ENCODE assay signal across 7 cellular contexts in the genomic region with DNA sequence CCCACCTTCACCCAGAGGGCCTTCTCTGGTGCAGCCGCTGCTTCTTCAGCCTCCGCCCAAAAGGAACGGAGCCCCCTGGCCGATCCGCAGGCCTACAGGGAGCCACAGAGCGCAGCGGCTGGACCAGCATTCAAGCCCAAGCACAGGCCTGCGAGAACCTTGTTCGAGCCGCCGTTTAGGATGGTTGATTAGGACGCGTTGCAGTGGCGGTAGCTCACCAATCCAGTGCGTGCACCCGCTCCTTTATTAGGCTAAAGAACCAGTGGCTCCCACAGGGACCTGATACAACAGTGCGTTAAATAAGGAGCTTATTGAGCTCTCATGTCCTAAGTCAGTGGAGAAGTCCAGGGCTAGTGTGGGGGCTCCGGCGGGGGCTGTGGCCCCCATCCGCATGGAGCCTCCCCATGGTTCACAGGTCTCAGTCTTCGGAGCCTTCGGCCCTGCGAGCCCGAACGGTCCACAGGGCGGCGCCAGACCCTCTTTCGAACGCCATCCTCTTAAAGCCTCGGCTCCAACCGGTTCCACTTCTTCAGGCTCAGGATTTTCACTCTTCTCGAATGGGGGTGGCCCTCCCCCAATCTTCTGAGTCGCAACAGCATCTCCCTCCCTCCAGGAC. TPM values are rescaled to one million over a fixed set of nuclear protein-coding genes. Genes with fewer than 3 reads are reported as not detected.
A peak's percentile ranks its signal among the peaks of the same experiment; 100 is the strongest.
DNase-seq lines count a peak whose midpoint lies in the region; ATAC-seq and TF ChIP-seq lines count a peak whose summit lies in the region.
"Not testable (repeated sequence)": the region's sequence is repeated elsewhere in the genome, so short reads cannot be mapped to it uniquely, and the experiment has no call there.

No MANE protein-coding gene starts in this region.

- H3K27me3 Mint-ChIP-seq in T-helper 17 cell; naive thymus-derived CD4-positive, alpha-beta T cell: not testable (repeated sequence)

- not testable (repeated sequence) for DNase-seq in T-helper 17 cell; ascending aorta (ENCODE audit: low spot score in 2 of 2); left ventricle myocardium superior
- DNase-seq in dorsolateral prefrontal cortex, result peak in 1 of 10 donors; percentile 54
- DNase-seq in naive thymus-derived CD4-positive, alpha-beta T cell, result peak in 3 of 9 donors; percentile 7 to 21 (median 9)
- peak; percentile 25 for DNase-seq in stimulated activated CD4-positive, alpha-beta T cell treated with anti-CD3 and anti-CD28 coated beads, Interleukin-15, amount 100 ng/mL, for 24 hours

- not testable (repeated sequence) for H3K27ac Mint-ChIP-seq in T-helper 17 cell; naive thymus-derived CD4-positive, alpha-beta T cell

- not testable (repeated sequence) for H3K27ac ChIP-seq in ascending aorta; dorsolateral prefrontal cortex; naive thymus-derived CD4-positive, alpha-beta T cell (ENCODE audit: low read depth, low read length)

- H3K36me3 ChIP-seq in ascending aorta; naive thymus-derived CD4-positive, alpha-beta T cell (ENCODE audit: control insufficient read depth in 2 of 3, insufficient read depth in 3 of 3, low read length in 3 of 3): not testable (repeated sequence)

- not testable (repeated sequence) for H3K4me3 ChIP-seq in ascending aorta; naive thymus-derived CD4-positive, alpha-beta T cell (ENCODE audit: low read length)
- peak overlapping the region in 6 of 59 donors; percentile 6 to 40 (median 18) for H3K4me3 ChIP-seq in dorsolateral prefrontal cortex

- not testable (repeated sequence) for H3K9me3 Mint-ChIP-seq in naive thymus-derived CD4-positive, alpha-beta T cell

- peak overlapping the region; percentile 25 for H3K4me3 Mint-ChIP-seq in T-helper 17 cell
- H3K4me3 Mint-ChIP-seq in naive thymus-derived CD4-positive, alpha-beta T cell, result peak overlapping the region in 2 of 10 donors; percentile 23 to 29

- not testable (repeated sequence) for H3K4me1 ChIP-seq in ascending aorta; naive thymus-derived CD4-positive, alpha-beta T cell (ENCODE audit: control insufficient read depth in 2 of 2, insufficient read depth in 2 of 2, low read length in 2 of 2)

- CTCF ChIA-PET in naive thymus-derived CD4-positive, alpha-beta T cell (lab: Charles Lee), result not testable (repeated sequence)

- intact Hi-C loops in ascending aorta (cut with DNase I); dorsolateral prefrontal cortex (cut with DNase I); left ventricle myocardium superior (cut with micrococcal nuclease); naive thymus-derived CD4-positive, alpha-beta T cell (cut with micrococcal nuclease): not testable (repeated sequence)

- H3K36me3 Mint-ChIP-seq in T-helper 17 cell (ENCODE audit: low read depth); naive thymus-derived CD4-positive, alpha-beta T cell: not testable (repeated sequence)

- TF ChIP-seq CTCF in GM12873 (IDR thresholded peaks at IDR 0.05; ENCODE audit: insufficient read depth, low read depth, low read length, missing control alignments), result peak; percentile 39
- TF ChIP-seq CTCF in ascending aorta (IDR thresholded peaks at IDR 0.05), result peak in 2 of 3 experiments; percentile 16 to 22
- TF ChIP-seq CTCF in dorsolateral prefrontal cortex (IDR thresholded peaks at IDR 0.05 in 54 of 56, conservative IDR thresholded peaks at IDR 0.05 in 2 of 56; ENCODE audit: low read depth in 1 of 56, partially characterized antibody in 56 of 56), result peak in 34 of 56 donors; percentile 8 to 52 (median 33)

- ATAC-seq in T-helper 17 cell, result peak; percentile 67
- peak; percentile 66 for ATAC-seq in left ventricle myocardium superior
- ATAC-seq in naive thymus-derived CD4-positive, alpha-beta T cell, result peak; percentile 72

- not testable (repeated sequence) for H3K9me3 ChIP-seq in T-helper 17 cell (ENCODE audit: control insufficient read depth, low read length, poor library complexity, severe bottlenecking); ascending aorta; naive thymus-derived CD4-positive, alpha-beta T cell (ENCODE audit: control insufficient read depth in 2 of 3, low read length in 3 of 3)

- not testable (repeated sequence) for H3K27me3 ChIP-seq in ascending aorta; dorsolateral prefrontal cortex; naive thymus-derived CD4-positive, alpha-beta T cell (ENCODE audit: control insufficient read depth in 2 of 2, insufficient read depth in 2 of 2, low read length in 2 of 2)

- POLR2A ChIA-PET in naive thymus-derived CD4-positive, alpha-beta T cell (lab: Charles Lee), result not testable (repeated sequence)

- not testable (repeated sequence) for H3K4me1 Mint-ChIP-seq in T-helper 17 cell; naive thymus-derived CD4-positive, alpha-beta T cell

RNA-seq across cellular contexts. Expression of a gene that starts 10.7 kb away (rescaled TPM):
- total RNA-seq in T-helper 17 cell (10 to 100 TPM; 87.6 to 97.0 TPM), ascending aorta (30.2 TPM), dorsolateral prefrontal cortex (100 to 1,000 TPM in 1 of 120 experiments, 10 to 100 TPM in 119; 44.8 to 104 (median 64.5) TPM), left ventricle myocardium superior (28.0 TPM)
- total RNA-seq in naive thymus-derived CD4-positive, alpha-beta T cell, result 100 to 1,000 TPM in 2 of 5 experiments, 10 to 100 TPM in 3; 58.2 to 111 (median 80.4) TPM
- 10 to 100 TPM; 11.5 to 21.2 TPM for polyA plus RNA-seq in naive thymus-derived CD4-positive, alpha-beta T cell
